13 cellular contexts compared by ENCODE assay signal in genomic region chr2:158686166-158686792, GRCh38.
DNase-seq lines count a peak whose midpoint lies in the region; ATAC-seq and TF ChIP-seq lines count a peak whose summit lies in the region.
"Had no signal": no experiment of that assay in that cellular context is flagged by ENCODE, and none has a peak within 500 bp of the region (broad histone marks: within the 10 kb centered on the region; RNA-seq: fewer than 3 reads in every experiment).

No MANE protein-coding gene starts in this region.

- H3K36me3 ChIP-seq in PC-9 (ENCODE audit: low read depth): no peaks in the 10 kb centered on the region

- H3K4me1 ChIP-seq in PC-9 (replicated peaks; ENCODE audit: insufficient read depth): no peaks in the 10 kb centered on the region
- H3K4me1 ChIP-seq: A549 had no signal

- intact Hi-C loops in PC-9 (cut with micrococcal nuclease; ENCODE audit: unreplicated experiment): no loop called here

- no peak overlapping the region for H3K27ac ChIP-seq in PC-9
- H3K27ac ChIP-seq: A549 had no signal

- DNase-seq in AG08395 (ENCODE audit: low spot score) (peak; percentile 57), SK-MEL-5 (ENCODE audit: low read depth, low spot score) (peak; percentile 98), fibroblast of the aortic adventitia (ENCODE audit: low read depth) (peak; percentile 12), middle frontal gyrus (ENCODE audit: extremely low spot score, low spot score) (peak; percentile 50), PC-9 (no peak), GM10266 (ENCODE audit: extremely low spot score) (no peak), NCI-H2081 treated with DMSO at 0.1 percent for 48 hours (lab: John Stamatoyannopoulos, UW) (no peak)
- DNase-seq: activated CD4-positive, alpha-beta T cell treated with anti-CD3 and anti-CD28 coated beads, Interleukin-2, amount 10 ng/mL, durations not matched to agents 7 days and 5 days; activated effector memory CD4-positive, alpha-beta T cell treated with anti-CD3 and anti-CD28 coated beads, Interleukin-2, amount 50 U/mL, for 16 hours; NCI-H187; T-helper 2 cell had no signal

- H3K4me2 ChIP-seq in PC-9: no peak overlapping the region
- H3K4me2 ChIP-seq: A549 had no signal

- in situ Hi-C loops in SK-MEL-5 (cut with HindIII; ENCODE audit: low pct_unique_long_range_greater_than_20kb, low sequenced_read_pairs): no loop called here

- no peaks in the 10 kb centered on the region for H3F3A ChIP-seq in PC-9 (ENCODE audit: insufficient read depth, low read depth)

- H2AFZ ChIP-seq in PC-9: no peak overlapping the region

- no peak for ATAC-seq in HG02759 (IDR thresholded peaks at IDR 0.05; ENCODE audit: unreplicated experiment)

- POLR2A ChIA-PET in PC-9 (lab: Charles Lee; ENCODE audit: unreplicated experiment): no interaction called here

- H3K4me3 ChIP-seq in fibroblast of the aortic adventitia (ENCODE audit: low read depth, low read length) (no peak overlapping the region), PC-9 (no peak overlapping the region)
- H3K4me3 ChIP-seq: A549 had no signal

- TF ChIP-seq CTCF in fibroblast of the aortic adventitia (IDR thresholded peaks at IDR 0.05; ENCODE audit: insufficient read depth, low read length) (no peak), PC-9 (conservative IDR thresholded peaks at IDR 0.05) (no peak), GM10266 (IDR thresholded peaks at IDR 0.05; ENCODE audit: control insufficient read depth, insufficient read depth, low read depth, missing control alignments) (no peak)

- no peaks in the 10 kb centered on the region for H4K20me1 ChIP-seq in PC-9 (ENCODE audit: insufficient read depth)

- H3K79me2 ChIP-seq in PC-9 (ENCODE audit: low read depth): no peaks in the 10 kb centered on the region

- CTCF ChIA-PET in PC-9 (lab: Charles Lee): no interaction called here

- no peaks in the 10 kb centered on the region for H3K9me2 ChIP-seq in PC-9 (ENCODE audit: insufficient read depth)

- no peaks in the 10 kb centered on the region for H3K27me3 ChIP-seq in PC-9 (ENCODE audit: insufficient read depth, low read depth)

- no TSS peak for BruUV-seq in PC-9 (replicated peaks; lab: Mats Ljungman, UMichigan)

- no peaks in the 10 kb centered on the region for H3K9me3 ChIP-seq in PC-9 (ENCODE audit: insufficient read depth, low read depth)
- H3K9me3 ChIP-seq: A549 had no signal

Comparison
In these comparisons a context has a peak if more than half of its experiments do, and no peak if none do; other contexts are left out.
1. DNase-seq: peak in AG08395 (single experiment), SK-MEL-5 (single experiment), fibroblast of the aortic adventitia (single experiment) and middle frontal gyrus (single experiment); none in PC-9 (0 of 2), GM10266 (single experiment) and NCI-H2081 treated with DMSO at 0.1 percent for 48 hours (single experiment).